In the genomic region with DNA sequence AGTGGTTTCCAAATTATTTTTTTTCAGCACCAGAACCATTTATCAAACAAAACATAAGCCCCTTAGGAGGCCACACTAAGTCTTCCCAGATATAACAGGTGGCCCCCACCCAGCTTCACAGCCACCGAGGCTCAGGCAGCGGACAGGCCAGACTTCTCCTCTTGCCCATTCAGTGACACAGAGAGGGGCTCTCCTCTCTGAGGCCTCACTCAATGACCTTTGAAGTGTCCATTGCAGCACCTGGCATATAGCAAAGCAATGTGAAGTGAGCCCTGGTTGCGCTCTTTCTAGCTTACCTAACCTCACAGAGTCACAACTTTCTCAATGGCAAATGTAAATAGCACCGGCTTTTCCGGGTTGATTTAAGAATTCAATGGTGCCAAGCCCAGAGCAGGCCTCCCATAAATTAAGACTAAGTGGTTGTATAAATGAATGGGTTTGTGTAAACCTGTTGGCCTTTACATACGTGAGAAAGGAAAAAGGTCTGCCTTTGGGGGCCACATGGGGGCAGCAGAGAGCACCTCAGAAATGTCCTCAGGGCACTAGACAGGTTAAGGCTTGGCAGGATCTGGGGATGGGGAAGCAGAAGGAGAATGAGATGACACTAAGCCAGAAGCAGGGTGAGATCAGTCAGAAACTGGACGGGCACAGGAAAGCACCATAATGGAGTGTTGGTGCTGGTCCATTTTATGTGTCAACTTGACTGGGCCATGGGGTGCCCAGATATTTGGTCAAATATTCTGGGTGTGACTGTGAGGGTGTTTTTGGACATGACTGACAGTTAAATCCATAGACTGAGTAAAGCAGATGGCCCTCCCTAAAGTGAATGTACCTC, we compare ENCODE assay signal across 9 cellular contexts. TPM values are rescaled to one million over a fixed set of nuclear protein-coding genes. Genes with fewer than 3 reads are reported as not detected.
DNase-seq lines count a peak whose midpoint lies in the region; ATAC-seq and TF ChIP-seq lines count a peak whose summit lies in the region.
"Had no signal": no experiment of that assay in that cellular context is flagged by ENCODE, and none has a peak within 500 bp of the region (broad histone marks: within the 10 kb centered on the region; RNA-seq: fewer than 3 reads in every experiment).

No MANE protein-coding gene starts in this region.

- DNase-seq in DMS53 treated with DMSO at 0.1 percent for 48 hours (lab: John Stamatoyannopoulos, UW; ENCODE audit: unreplicated experiment) (peak; percentile 64), HEK293T (ENCODE audit: extremely low spot score) (peak; percentile 71), OCI-LY7 (ENCODE audit: low spot score) (peak; percentile 46), left lung (no peak), upper lobe of left lung (peak in 1 of 2 donors; percentile 45), HuH-7.5 (ENCODE audit: low spot score) (no peak), NCI-H187 treated with DMSO at 0.1 percent for 48 hours (lab: John Stamatoyannopoulos, UW) (no peak)

- H3K27me3 ChIP-seq in left lung, result no peaks in the 10 kb centered on the region
- no peaks in the 10 kb centered on the region for H3K27me3 ChIP-seq in upper lobe of left lung

- no peaks in the 10 kb centered on the region for H3K79me2 ChIP-seq in OCI-LY7 (ENCODE audit: insufficient read depth, low read depth, low read length)

- intact Hi-C loops in OCI-LY7 (cut with micrococcal nuclease; ENCODE audit: unreplicated experiment), result loop anchor here (5.0 kb wide), 1 partner anchor 292 kb away; no protein-coding TSS in a partner anchor
- intact Hi-C loops in left lung (cut with DNase I), result no loop called here

- peaks cover 16% of the 10 kb centered on the region for H3K27me3 Mint-ChIP-seq in brain

- H3K9me2 ChIP-seq in OCI-LY7 (ENCODE audit: insufficient read depth, low read length), result no peaks in the 10 kb centered on the region

- peak overlapping the region in 2 of 5 experiments; percentile 5 to 58 for H3K27ac Mint-ChIP-seq in brain

- H3K27ac ChIP-seq in OCI-LY7 (ENCODE audit: low read depth, low read length, poor library complexity, severe bottlenecking) (no peak overlapping the region), left lung (no peak overlapping the region), upper lobe of left lung (no peak overlapping the region)
- H3K27ac ChIP-seq: skin epidermis had no signal

- no peak overlapping the region for H3K4me2 ChIP-seq in OCI-LY7 (ENCODE audit: low read length)

- WGBS in upper lobe of left lung, 2 donors, result 68 to 80% methylated on average over 7 of the region's 7 CpGs

- H4K20me1 ChIP-seq in OCI-LY7 (ENCODE audit: insufficient read depth, low read length), result no peaks in the 10 kb centered on the region

- CTCF ChIA-PET in HEK293T (lab: Yijun Ruan, JAX), result no interaction called here
- CTCF ChIA-PET in OCI-LY7 (lab: Charles Lee; ENCODE audit: unreplicated experiment), result no interaction called here

- BruUV-seq in OCI-LY7 (replicated peaks; lab: Mats Ljungman, UMichigan), result no TSS peak

- peak; percentile 91 for TF ChIP-seq CTCF in OCI-LY7 (conservative IDR thresholded peaks at IDR 0.05; ENCODE audit: low read length)
- peak; percentile 53 to 69 for TF ChIP-seq CTCF in brain (conservative IDR thresholded peaks at IDR 0.05)
- TF ChIP-seq CTCF in left lung (IDR thresholded peaks at IDR 0.05), result peak; percentile 47 to 52
- TF ChIP-seq CTCF in upper lobe of left lung (IDR thresholded peaks at IDR 0.05), result peak in 5 of 6 experiments; percentile 31 to 48 (median 38)

- POLR2A ChIA-PET in HEK293T (lab: Yijun Ruan, JAX), result no interaction called here
- POLR2A ChIA-PET in OCI-LY7 (lab: Charles Lee), result no interaction called here

- H3K4me3 Mint-ChIP-seq in brain, result no peak overlapping the region

- no peaks in the 10 kb centered on the region for H3K4me1 ChIP-seq in OCI-LY7 (ENCODE audit: insufficient read depth, low read length, poor library complexity, severe bottlenecking)
- H3K4me1 ChIP-seq in left lung, result no peaks in the 10 kb centered on the region
- H3K4me1 ChIP-seq in upper lobe of left lung, result no peaks in the 10 kb centered on the region

- H3K9me3 ChIP-seq in OCI-LY7 (ENCODE audit: low read length) (no peaks in the 10 kb centered on the region), left lung (peaks cover 0 to 2% of the 10 kb centered on the region in 2 donors), upper lobe of left lung (no peaks in the 10 kb centered on the region)

- H3K4me3 ChIP-seq in OCI-LY7 (ENCODE audit: low read depth, low read length, poor library complexity, severe bottlenecking) (no peak overlapping the region), left lung (no peak overlapping the region), upper lobe of left lung (no peak overlapping the region)
- H3K4me3 ChIP-seq: skin epidermis had no signal

- TF ChIP-seq EP300 in upper lobe of left lung (IDR thresholded peaks at IDR 0.05), result no peak

- H2AFZ ChIP-seq in OCI-LY7 (ENCODE audit: low read length), result no peak overlapping the region

- peaks cover 0 to 7% (median 2%) of the 10 kb centered on the region in 5 experiments for H3K9me3 Mint-ChIP-seq in brain

- H3K36me3 Mint-ChIP-seq in brain, result no peaks in the 10 kb centered on the region

- no peaks in the 10 kb centered on the region for H3K36me3 ChIP-seq in OCI-LY7 (ENCODE audit: insufficient read depth, low read length)
- no peaks in the 10 kb centered on the region for H3K36me3 ChIP-seq in left lung
- no peaks in the 10 kb centered on the region for H3K36me3 ChIP-seq in upper lobe of left lung

- no peak for TF ChIP-seq POLR2A in upper lobe of left lung (IDR thresholded peaks at IDR 0.05)

- ATAC-seq in left lung (peak; percentile 87), upper lobe of left lung (ENCODE audit: low FRiP score in 2 of 2) (peak; percentile 58 to 62)

- H3K4me1 Mint-ChIP-seq in brain, result peaks cover 12% of the 10 kb centered on the region

TF ChIP-seq in HEK293T, 16 proteins besides CTCF, POLR2A, EP300 and RAD21:
- TF ChIP-seq, protein P1, sequence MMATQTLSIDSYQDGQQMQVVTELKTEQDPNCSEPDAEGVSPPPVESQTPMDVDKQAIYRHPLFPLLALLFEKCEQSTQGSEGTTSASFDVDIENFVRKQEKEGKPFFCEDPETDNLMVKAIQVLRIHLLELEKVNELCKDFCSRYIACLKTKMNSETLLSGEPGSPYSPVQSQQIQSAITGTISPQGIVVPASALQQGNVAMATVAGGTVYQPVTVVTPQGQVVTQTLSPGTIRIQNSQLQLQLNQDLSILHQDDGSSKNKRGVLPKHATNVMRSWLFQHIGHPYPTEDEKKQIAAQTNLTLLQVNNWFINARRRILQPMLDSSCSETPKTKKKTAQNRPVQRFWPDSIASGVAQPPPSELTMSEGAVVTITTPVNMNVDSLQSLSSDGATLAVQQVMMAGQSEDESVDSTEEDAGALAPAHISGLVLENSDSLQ (IDR thresholded peaks at IDR 0.05), result no peak
- TF ChIP-seq BHLHE40 (IDR thresholded peaks at IDR 0.05; ENCODE audit: borderline replicate concordance) (no peak), ELF4 (IDR thresholded peaks at IDR 0.05) (no peak), FOXA1 (IDR thresholded peaks at IDR 0.05) (no peak), HDGF (IDR thresholded peaks at IDR 0.05; ENCODE audit: borderline replicate concordance) (no peak), NFRKB (IDR thresholded peaks at IDR 0.05) (no peak), ZNF384 (IDR thresholded peaks at IDR 0.05) (no peak), FOXK2 (IDR thresholded peaks at IDR 0.05) (no peak), TARDBP (IDR thresholded peaks at IDR 0.05) (no peak), LEF1 (IDR thresholded peaks at IDR 0.05; ENCODE audit: borderline replicate concordance) (no peak), L3MBTL2 (conservative IDR thresholded peaks at IDR 0.05) (no peak), SUZ12 (IDR thresholded peaks at IDR 0.05) (no peak), FOXM1 (IDR thresholded peaks at IDR 0.05; ENCODE audit: borderline replicate concordance) (no peak), SP1 (IDR thresholded peaks at IDR 0.05) (no peak), ARNT (IDR thresholded peaks at IDR 0.05) (no peak), CTBP1 (IDR thresholded peaks at IDR 0.05; ENCODE audit: borderline replicate concordance) (no peak)

RNA-seq across cellular contexts. Expression of gene FRMPD2, which starts 59.1 kb away (rescaled TPM):
- not detected in 2 replicates for total RNA-seq in OCI-LY7 (2014; rRNA removed; shearing (Covaris generic))
- total RNA-seq in OCI-LY7 (2022) (not detected in 2 replicates), left lung (1 to 10 TPM in 1 of 2 donors, under 1 TPM in 1; 0.06 to 2.0 TPM), upper lobe of left lung (10 to 100 TPM in 2 of 6 donors, 1 to 10 TPM in 3, under 1 TPM in 1; 0.23 to 38.6 (median 5.6) TPM)
- polyA plus RNA-seq in brain (ENCODE audit: insufficient read depth, low read depth, low replicate concordance), result 1.3 TPM

Comparison
In these comparisons a context has a peak if more than half of its experiments do, and no peak if none do; other contexts are left out.
1. DNase-seq: peak in DMS53 treated with DMSO at 0.1 percent for 48 hours (single experiment), HEK293T (single experiment) and OCI-LY7 (single experiment); none in left lung (0 of 2), HuH-7.5 (single experiment) and NCI-H187 treated with DMSO at 0.1 percent for 48 hours (single experiment).
2. CTCF ChIP-seq: peak in every context shown above with its lines; median percentile 91 in OCI-LY7; 61 in brain; 50 in left lung; 38 in upper lobe of left lung.